1 cellular context compared by ENCODE assay signal in genomic region chr1:167426716-167427115, GRCh38.
TF ChIP-seq lines count a peak whose summit lies in the region.

No MANE protein-coding gene starts in this region.

TF ChIP-seq in GM23338, 12 proteins besides CTCF, POLR2A, EP300 and RAD21:
- TF ChIP-seq, protein P1, sequence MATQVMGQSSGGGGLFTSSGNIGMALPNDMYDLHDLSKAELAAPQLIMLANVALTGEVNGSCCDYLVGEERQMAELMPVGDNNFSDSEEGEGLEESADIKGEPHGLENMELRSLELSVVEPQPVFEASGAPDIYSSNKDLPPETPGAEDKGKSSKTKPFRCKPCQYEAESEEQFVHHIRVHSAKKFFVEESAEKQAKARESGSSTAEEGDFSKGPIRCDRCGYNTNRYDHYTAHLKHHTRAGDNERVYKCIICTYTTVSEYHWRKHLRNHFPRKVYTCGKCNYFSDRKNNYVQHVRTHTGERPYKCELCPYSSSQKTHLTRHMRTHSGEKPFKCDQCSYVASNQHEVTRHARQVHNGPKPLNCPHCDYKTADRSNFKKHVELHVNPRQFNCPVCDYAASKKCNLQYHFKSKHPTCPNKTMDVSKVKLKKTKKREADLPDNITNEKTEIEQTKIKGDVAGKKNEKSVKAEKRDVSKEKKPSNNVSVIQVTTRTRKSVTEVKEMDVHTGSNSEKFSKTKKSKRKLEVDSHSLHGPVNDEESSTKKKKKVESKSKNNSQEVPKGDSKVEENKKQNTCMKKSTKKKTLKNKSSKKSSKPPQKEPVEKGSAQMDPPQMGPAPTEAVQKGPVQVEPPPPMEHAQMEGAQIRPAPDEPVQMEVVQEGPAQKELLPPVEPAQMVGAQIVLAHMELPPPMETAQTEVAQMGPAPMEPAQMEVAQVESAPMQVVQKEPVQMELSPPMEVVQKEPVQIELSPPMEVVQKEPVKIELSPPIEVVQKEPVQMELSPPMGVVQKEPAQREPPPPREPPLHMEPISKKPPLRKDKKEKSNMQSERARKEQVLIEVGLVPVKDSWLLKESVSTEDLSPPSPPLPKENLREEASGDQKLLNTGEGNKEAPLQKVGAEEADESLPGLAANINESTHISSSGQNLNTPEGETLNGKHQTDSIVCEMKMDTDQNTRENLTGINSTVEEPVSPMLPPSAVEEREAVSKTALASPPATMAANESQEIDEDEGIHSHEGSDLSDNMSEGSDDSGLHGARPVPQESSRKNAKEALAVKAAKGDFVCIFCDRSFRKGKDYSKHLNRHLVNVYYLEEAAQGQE (IDR thresholded peaks at IDR 0.05; ENCODE audit: unreplicated experiment), result no peak
- TF ChIP-seq JUNB (IDR thresholded peaks at IDR 0.05; ENCODE audit: unreplicated experiment) (no peak), ZNF462 (CRISPR knock-in tag; IDR thresholded peaks at IDR 0.05) (no peak), ZNF114 (CRISPR knock-in tag; IDR thresholded peaks at IDR 0.05) (no peak), EZH2 (IDR thresholded peaks at IDR 0.05; ENCODE audit: low read depth, unreplicated experiment) (no peak), POLR2AphosphoS5 (IDR thresholded peaks at IDR 0.05; ENCODE audit: low read depth) (no peak), ZNF331 (CRISPR knock-in tag; IDR thresholded peaks at IDR 0.05; ENCODE audit: low read depth) (no peak), CREB1 (CRISPR knock-in tag; IDR thresholded peaks at IDR 0.05; ENCODE audit: low read depth) (no peak), EZH2phosphoT487 (IDR thresholded peaks at IDR 0.05; ENCODE audit: unreplicated experiment) (no peak), STAT1 (IDR thresholded peaks at IDR 0.05; ENCODE audit: unreplicated experiment) (no peak), NANOG (IDR thresholded peaks at IDR 0.05; ENCODE audit: borderline replicate concordance) (no peak)
- TF ChIP-seq, protein P2, sequence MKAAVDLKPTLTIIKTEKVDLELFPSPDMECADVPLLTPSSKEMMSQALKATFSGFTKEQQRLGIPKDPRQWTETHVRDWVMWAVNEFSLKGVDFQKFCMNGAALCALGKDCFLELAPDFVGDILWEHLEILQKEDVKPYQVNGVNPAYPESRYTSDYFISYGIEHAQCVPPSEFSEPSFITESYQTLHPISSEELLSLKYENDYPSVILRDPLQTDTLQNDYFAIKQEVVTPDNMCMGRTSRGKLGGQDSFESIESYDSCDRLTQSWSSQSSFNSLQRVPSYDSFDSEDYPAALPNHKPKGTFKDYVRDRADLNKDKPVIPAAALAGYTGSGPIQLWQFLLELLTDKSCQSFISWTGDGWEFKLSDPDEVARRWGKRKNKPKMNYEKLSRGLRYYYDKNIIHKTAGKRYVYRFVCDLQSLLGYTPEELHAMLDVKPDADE (IDR thresholded peaks at IDR 0.05), result no peak
